In genomic region chr7:100489824-100490223, GRCh38 we compare ENCODE assay signal across 8 cellular contexts. TPM values are rescaled to one million over a fixed set of nuclear protein-coding genes. Genes with fewer than 3 reads are reported as not detected.
DNase-seq lines count a peak whose midpoint lies in the region; ATAC-seq and TF ChIP-seq lines count a peak whose summit lies in the region.

No MANE protein-coding gene starts in this region.

- H3K9me3 ChIP-seq in Caco-2 (no peaks in the 10 kb centered on the region), MG63 (no peaks in the 10 kb centered on the region)

- DNase-seq in Caco-2 (peak; percentile 80 to 83), HFFc6 (peak; percentile 86), NCI-H524 treated with DMSO at 0.1 percent for 48 hours (lab: John Stamatoyannopoulos, UW) (peak; percentile 80), iPS-NIHi7 (ENCODE audit: extremely low spot score) (peak; percentile 94), MG63 (no peak)
- no peak for DNase-seq in activated naive CD8-positive, alpha-beta T cell treated with anti-CD3 and anti-CD28 coated beads, Interleukin-2, amount 50 U/mL, for 24 hours
- no peak for DNase-seq in natural killer cell treated with Interleukin-12 subunit alpha and Interleukin-12 subunit beta and Interleukin-15 and Interleukin-18, amount 100 ng/mL, for 72 hours (ENCODE audit: low spot score)

- intact Hi-C loops in Caco-2 (cut with micrococcal nuclease; ENCODE audit: unreplicated experiment): no loop called here

- H3K27me3 Mint-ChIP-seq in Caco-2 (ENCODE audit: insufficient read depth, unreplicated experiment) (no peaks in the 10 kb centered on the region), HFFc6 (ENCODE audit: insufficient read depth) (peaks cover 3% of the 10 kb centered on the region)
- peaks cover 8% of the 10 kb centered on the region for H3K27me3 Mint-ChIP-seq in activated naive CD8-positive, alpha-beta T cell treated with anti-CD3 and anti-CD28 coated beads, Interleukin-2, amount 50 U/mL, for 24 hours
- peaks cover 18% of the 10 kb centered on the region in 2 donors for H3K27me3 Mint-ChIP-seq in natural killer cell treated with Interleukin-12 subunit alpha and Interleukin-12 subunit beta and Interleukin-15 and Interleukin-18, amount 100 ng/mL, for 72 hours

- H3K27ac Mint-ChIP-seq in Caco-2 (ENCODE audit: unreplicated experiment) (peak overlapping the region; percentile 26), HFFc6 (peak overlapping the region; percentile 61; the same call in 1 of the 2 replicates)
- H3K27ac Mint-ChIP-seq in activated naive CD8-positive, alpha-beta T cell treated with anti-CD3 and anti-CD28 coated beads, Interleukin-2, amount 50 U/mL, for 24 hours: no peak overlapping the region
- no peak overlapping the region for H3K27ac Mint-ChIP-seq in natural killer cell treated with Interleukin-12 subunit alpha and Interleukin-12 subunit beta and Interleukin-15 and Interleukin-18, amount 100 ng/mL, for 72 hours

- POLR2A ChIA-PET in Caco-2 (lab: Charles Lee): no interaction called here

- H3K4me1 Mint-ChIP-seq in Caco-2 (ENCODE audit: low read depth, unreplicated experiment): peaks cover 7% of the 10 kb centered on the region
- peaks cover 7% of the 10 kb centered on the region; the same call in 1 of the 2 replicates for H3K4me1 Mint-ChIP-seq in HFFc6 (ENCODE audit: low read depth)
- H3K4me1 Mint-ChIP-seq in activated naive CD8-positive, alpha-beta T cell treated with anti-CD3 and anti-CD28 coated beads, Interleukin-2, amount 50 U/mL, for 24 hours: peaks cover 9% of the 10 kb centered on the region
- H3K4me1 Mint-ChIP-seq in natural killer cell treated with Interleukin-12 subunit alpha and Interleukin-12 subunit beta and Interleukin-15 and Interleukin-18, amount 100 ng/mL, for 72 hours (ENCODE audit: low read depth in 2 of 2): peaks cover 4 to 9% of the 10 kb centered on the region in 2 donors

- H3K9me3 Mint-ChIP-seq in Caco-2 (ENCODE audit: unreplicated experiment) (no peaks in the 10 kb centered on the region), HFFc6 (no peaks in the 10 kb centered on the region)
- H3K9me3 Mint-ChIP-seq in activated naive CD8-positive, alpha-beta T cell treated with anti-CD3 and anti-CD28 coated beads, Interleukin-2, amount 50 U/mL, for 24 hours: no peaks in the 10 kb centered on the region
- no peaks in the 10 kb centered on the region for H3K9me3 Mint-ChIP-seq in natural killer cell treated with Interleukin-12 subunit alpha and Interleukin-12 subunit beta and Interleukin-15 and Interleukin-18, amount 100 ng/mL, for 72 hours

- BruUV-seq in Caco-2 (replicated peaks; lab: Mats Ljungman, UMichigan): no TSS peak

- H3K36me3 Mint-ChIP-seq in Caco-2 (ENCODE audit: insufficient read depth, unreplicated experiment) (peaks cover 10% of the 10 kb centered on the region), HFFc6 (ENCODE audit: low read depth) (no peaks in the 10 kb centered on the region)
- H3K36me3 Mint-ChIP-seq in activated naive CD8-positive, alpha-beta T cell treated with anti-CD3 and anti-CD28 coated beads, Interleukin-2, amount 50 U/mL, for 24 hours (ENCODE audit: low read depth): no peaks in the 10 kb centered on the region
- H3K36me3 Mint-ChIP-seq in natural killer cell treated with Interleukin-12 subunit alpha and Interleukin-12 subunit beta and Interleukin-15 and Interleukin-18, amount 100 ng/mL, for 72 hours: no peaks in the 10 kb centered on the region

- no peaks in the 10 kb centered on the region for H3K4me1 ChIP-seq in Caco-2

- CTCF ChIA-PET in Caco-2 (lab: Charles Lee): interaction anchor here (0.7 to 1.4 kb wide), 2 partner anchors 70 to 97 kb away, joined by 3 read pairs; partner anchors contain the start of gene FBXO24

- ATAC-seq in activated naive CD8-positive, alpha-beta T cell treated with anti-CD3 and anti-CD28 coated beads, Interleukin-2, amount 50 U/mL, for 24 hours: peak; percentile 31
- no peak for ATAC-seq in natural killer cell treated with Interleukin-12 subunit alpha and Interleukin-12 subunit beta and Interleukin-15 and Interleukin-18, amount 100 ng/mL, for 72 hours
- no peak for ATAC-seq in GM18861 (IDR thresholded peaks at IDR 0.05; ENCODE audit: unreplicated experiment)

- H3K36me3 ChIP-seq in Caco-2 (ENCODE audit: control insufficient read depth, insufficient read depth, low read length): no peaks in the 10 kb centered on the region
- H3K36me3 ChIP-seq in MG63: no peaks in the 10 kb centered on the region

- H3K4me3 Mint-ChIP-seq in Caco-2 (ENCODE audit: unreplicated experiment) (no peak overlapping the region), HFFc6 (no peak overlapping the region)
- H3K4me3 Mint-ChIP-seq in activated naive CD8-positive, alpha-beta T cell treated with anti-CD3 and anti-CD28 coated beads, Interleukin-2, amount 50 U/mL, for 24 hours: no peak overlapping the region
- no peak overlapping the region for H3K4me3 Mint-ChIP-seq in natural killer cell treated with Interleukin-12 subunit alpha and Interleukin-12 subunit beta and Interleukin-15 and Interleukin-18, amount 100 ng/mL, for 72 hours

- no peak for TF ChIP-seq CTCF in Caco-2 (IDR thresholded peaks at IDR 0.05; ENCODE audit: insufficient read depth in 1 of 2, low read depth in 1 of 2, low read length in 1 of 2, severe bottlenecking in 1 of 2, unreplicated experiment in 1 of 2)
- no peak for TF ChIP-seq CTCF in HFFc6 (IDR thresholded peaks at IDR 0.05)

- H3K4me3 ChIP-seq in Caco-2 (ENCODE audit: low read depth, low read length) (no peak overlapping the region), MG63 (no peak overlapping the region)

- H3K27me3 ChIP-seq in Caco-2 (replicated peaks; ENCODE audit: control insufficient read depth, insufficient read depth, low read length): no peaks in the 10 kb centered on the region
- no peaks in the 10 kb centered on the region for H3K27me3 ChIP-seq in MG63

RNA-seq across cellular contexts. Expression of gene NYAP1, which starts 6.1 kb away (rescaled TPM):
- 1.3 and 1.7 TPM in 2 replicates for total RNA-seq in Caco-2 (2022)
- total RNA-seq in HFFc6 (2021; fragmentation: NEBNext Ultra II Directional; extraction: Animal tissue kit (Norgen Biotek cat#: 25700)): under 1 TPM; 0.50 to 0.99 (median 0.86) TPM
- not detected for total RNA-seq in natural killer cell treated with Interleukin-12 subunit alpha and Interleukin-12 subunit beta and Interleukin-15 and Interleukin-18, amount 100 ng/mL, for 72 hours
- not detected in 2 replicates for total RNA-seq in MG63 (2014; rRNA removed; shearing (Covaris generic); ENCODE audit: low replicate concordance)

RNA-seq across cellular contexts. Expression of gene TSC22D4, which starts 10.8 kb away (rescaled TPM):
- total RNA-seq in Caco-2 (2022): 27.2 and 32.0 TPM in 2 replicates
- 10 to 100 TPM; 50.6 to 54.5 (median 51.7) TPM for total RNA-seq in HFFc6 (2021; fragmentation: NEBNext Ultra II Directional; extraction: Animal tissue kit (Norgen Biotek cat#: 25700))
- 100 to 1,000 TPM; 129 to 134 TPM for total RNA-seq in natural killer cell treated with Interleukin-12 subunit alpha and Interleukin-12 subunit beta and Interleukin-15 and Interleukin-18, amount 100 ng/mL, for 72 hours
- 5.7 and 27.7 TPM in 2 replicates for total RNA-seq in MG63 (2014; rRNA removed; shearing (Covaris generic); ENCODE audit: low replicate concordance)

RNA-seq across cellular contexts. Expression of gene SPACDR, which starts 25.8 kb away (rescaled TPM):
- 0.41 and 0.84 TPM in 2 replicates for total RNA-seq in Caco-2 (2022)
- total RNA-seq in HFFc6 (2021; fragmentation: NEBNext Ultra II Directional; extraction: Animal tissue kit (Norgen Biotek cat#: 25700)): 1 to 10 TPM in 3 of 6 experiments, under 1 TPM in 3; 0.66 to 1.6 (median 1.0) TPM
- 1 to 10 TPM; 2.4 to 4.2 TPM for total RNA-seq in natural killer cell treated with Interleukin-12 subunit alpha and Interleukin-12 subunit beta and Interleukin-15 and Interleukin-18, amount 100 ng/mL, for 72 hours
- total RNA-seq in MG63 (2014; rRNA removed; shearing (Covaris generic); ENCODE audit: low replicate concordance): 0.56 TPM in 1 of 2 replicates, not detected in the other

RNA-seq across cellular contexts. Expression of gene AGFG2, which starts 49.2 kb away (rescaled TPM):
- 58.5 and 60.7 TPM in 2 replicates for total RNA-seq in Caco-2 (2022)
- 10 to 100 TPM; 14.4 to 21.4 (median 18.9) TPM for total RNA-seq in HFFc6 (2021; fragmentation: NEBNext Ultra II Directional; extraction: Animal tissue kit (Norgen Biotek cat#: 25700))
- total RNA-seq in natural killer cell treated with Interleukin-12 subunit alpha and Interleukin-12 subunit beta and Interleukin-15 and Interleukin-18, amount 100 ng/mL, for 72 hours: 10 to 100 TPM; 45.2 to 49.4 TPM
- total RNA-seq in MG63 (2014; rRNA removed; shearing (Covaris generic); ENCODE audit: low replicate concordance): 5.8 and 10.2 TPM in 2 replicates

RNA-seq across cellular contexts. Expression of gene PPP1R35, which starts 53.5 kb away (rescaled TPM):
- total RNA-seq in Caco-2 (2022): 38.3 and 39.5 TPM in 2 replicates
- 10 to 100 TPM; 22.9 to 33.6 (median 26.5) TPM for total RNA-seq in HFFc6 (2021; fragmentation: NEBNext Ultra II Directional; extraction: Animal tissue kit (Norgen Biotek cat#: 25700))
- 10 to 100 TPM; 54.5 to 57.0 TPM for total RNA-seq in natural killer cell treated with Interleukin-12 subunit alpha and Interleukin-12 subunit beta and Interleukin-15 and Interleukin-18, amount 100 ng/mL, for 72 hours
- 12.9 and 25.1 TPM in 2 replicates for total RNA-seq in MG63 (2014; rRNA removed; shearing (Covaris generic); ENCODE audit: low replicate concordance)

Comparison
In these comparisons a context has a peak if more than half of its experiments do, and no peak if none do; other contexts are left out.
1. DNase-seq: peak in Caco-2 (2 of 2), HFFc6 (single experiment), NCI-H524 treated with DMSO at 0.1 percent for 48 hours (single experiment) and iPS-NIHi7 (single experiment); none in activated naive CD8-positive, alpha-beta T cell treated with anti-CD3 and anti-CD28 coated beads, Interleukin-2, amount 50 U/mL, for 24 hours (single experiment), natural killer cell treated with Interleukin-12 subunit alpha and Interleukin-12 subunit beta and Interleukin-15 and Interleukin-18, amount 100 ng/mL, for 72 hours (single experiment) and MG63 (single experiment).
2. H3K27ac Mint-ChIP-seq: peak in Caco-2 (single experiment) and HFFc6 (single experiment); none in activated naive CD8-positive, alpha-beta T cell treated with anti-CD3 and anti-CD28 coated beads, Interleukin-2, amount 50 U/mL, for 24 hours (single experiment) and natural killer cell treated with Interleukin-12 subunit alpha and Interleukin-12 subunit beta and Interleukin-15 and Interleukin-18, amount 100 ng/mL, for 72 hours (0 of 2).